Comparison of ENCODE assay signal across 9 cellular contexts in the genomic region with DNA sequence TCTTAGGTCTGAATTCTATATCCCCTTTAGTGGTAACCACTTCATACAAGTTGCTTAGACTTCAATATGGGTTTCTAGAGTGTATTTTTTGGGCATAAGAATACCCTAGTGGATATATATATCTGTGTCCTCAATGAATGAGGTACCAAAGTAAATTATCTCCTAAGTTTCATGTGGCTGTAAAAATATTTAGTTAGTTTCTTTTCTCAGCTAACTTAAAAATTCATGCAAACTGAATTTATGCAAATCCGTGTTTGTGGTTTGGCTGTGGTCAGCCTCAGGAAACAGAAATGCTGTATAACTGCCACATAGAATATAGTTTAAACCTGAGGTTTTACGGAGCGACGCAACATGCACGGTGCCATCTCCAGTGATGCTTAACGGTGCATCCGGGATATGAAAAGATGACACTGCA.
A peak's percentile ranks its signal among the peaks of the same experiment; 100 is the strongest.
DNase-seq lines count a peak whose midpoint lies in the region; ATAC-seq and TF ChIP-seq lines count a peak whose summit lies in the region.
"Had no signal": no experiment of that assay in that cellular context is flagged by ENCODE, and none has a peak within 500 bp of the region (broad histone marks: within the 10 kb centered on the region; RNA-seq: fewer than 3 reads in every experiment).

No MANE protein-coding gene starts in this region.

- peaks cover 20% of the 10 kb centered on the region for H3K27me3 Mint-ChIP-seq in activated naive CD8-positive, alpha-beta T cell treated with anti-CD3 and anti-CD28 coated beads, Interleukin-2, amount 50 U/mL, for 24 hours
- peaks cover 9% of the 10 kb centered on the region for H3K27me3 Mint-ChIP-seq in osteocyte (ENCODE audit: unreplicated experiment)

- peaks cover 3% of the 10 kb centered on the region for H3K9me3 Mint-ChIP-seq in activated naive CD8-positive, alpha-beta T cell treated with anti-CD3 and anti-CD28 coated beads, Interleukin-2, amount 50 U/mL, for 24 hours
- H3K9me3 Mint-ChIP-seq in osteocyte (ENCODE audit: unreplicated experiment), result no peaks in the 10 kb centered on the region

- no peak overlapping the region for H3K4me3 Mint-ChIP-seq in activated naive CD8-positive, alpha-beta T cell treated with anti-CD3 and anti-CD28 coated beads, Interleukin-2, amount 50 U/mL, for 24 hours
- H3K4me3 Mint-ChIP-seq in osteocyte (ENCODE audit: unreplicated experiment), result no peak overlapping the region

- peak; percentile 80 for ATAC-seq in GM18520 (IDR thresholded peaks at IDR 0.05; ENCODE audit: unreplicated experiment)
- peak; percentile 90 for ATAC-seq in GM21717 (IDR thresholded peaks at IDR 0.05; ENCODE audit: unreplicated experiment)
- peak; percentile 86 for ATAC-seq in HG03558 (IDR thresholded peaks at IDR 0.05; ENCODE audit: extremely low read depth, unreplicated experiment)
- ATAC-seq in activated naive CD8-positive, alpha-beta T cell treated with anti-CD3 and anti-CD28 coated beads, Interleukin-2, amount 50 U/mL, for 24 hours, result peak; percentile 33
- ATAC-seq: PC-3 had no signal

- DNase-seq in activated naive CD8-positive, alpha-beta T cell treated with anti-CD3 and anti-CD28 coated beads, Interleukin-2, amount 50 U/mL, for 24 hours, result no peak
- DNase-seq in NCI-H82 treated with DMSO at 0.1 percent for 48 hours (lab: John Stamatoyannopoulos, UW; ENCODE audit: unreplicated experiment) (no peak), substantia nigra (lab: John Stamatoyannopoulos, UW) (no peak), osteocyte (ENCODE audit: extremely low spot score, unreplicated experiment) (no peak), posterior vena cava (ENCODE audit: low spot score) (no peak)

- no peak overlapping the region for H3K27ac ChIP-seq in substantia nigra (ENCODE audit: low read depth, low read length, poor library complexity, severe bottlenecking)

- no peak overlapping the region for H3K27ac Mint-ChIP-seq in activated naive CD8-positive, alpha-beta T cell treated with anti-CD3 and anti-CD28 coated beads, Interleukin-2, amount 50 U/mL, for 24 hours
- H3K27ac Mint-ChIP-seq in osteocyte (ENCODE audit: unreplicated experiment), result no peak overlapping the region

- intact Hi-C loops in posterior vena cava (cut with DNase I), result no loop called here

- H3K36me3 Mint-ChIP-seq in activated naive CD8-positive, alpha-beta T cell treated with anti-CD3 and anti-CD28 coated beads, Interleukin-2, amount 50 U/mL, for 24 hours (ENCODE audit: low read depth), result no peaks in the 10 kb centered on the region
- no peaks in the 10 kb centered on the region for H3K36me3 Mint-ChIP-seq in osteocyte (ENCODE audit: unreplicated experiment)

- H3K4me1 Mint-ChIP-seq in activated naive CD8-positive, alpha-beta T cell treated with anti-CD3 and anti-CD28 coated beads, Interleukin-2, amount 50 U/mL, for 24 hours, result peaks cover 4% of the 10 kb centered on the region
- H3K4me1 Mint-ChIP-seq in osteocyte (ENCODE audit: unreplicated experiment), result no peaks in the 10 kb centered on the region

- no peak for TF ChIP-seq CTCF in osteocyte (IDR thresholded peaks at IDR 0.05)

Comparison
In these comparisons a context has a peak if more than half of its experiments do, and no peak if none do; other contexts are left out.
1. ATAC-seq: peak in every context shown above with its lines; median percentile 90 in GM21717; 86 in HG03558; 80 in GM18520; 33 in activated naive CD8-positive, alpha-beta T cell treated with anti-CD3 and anti-CD28 coated beads, Interleukin-2, amount 50 U/mL, for 24 hours.